ENCODE assay signal across 10 cellular contexts in the genomic region with DNA sequence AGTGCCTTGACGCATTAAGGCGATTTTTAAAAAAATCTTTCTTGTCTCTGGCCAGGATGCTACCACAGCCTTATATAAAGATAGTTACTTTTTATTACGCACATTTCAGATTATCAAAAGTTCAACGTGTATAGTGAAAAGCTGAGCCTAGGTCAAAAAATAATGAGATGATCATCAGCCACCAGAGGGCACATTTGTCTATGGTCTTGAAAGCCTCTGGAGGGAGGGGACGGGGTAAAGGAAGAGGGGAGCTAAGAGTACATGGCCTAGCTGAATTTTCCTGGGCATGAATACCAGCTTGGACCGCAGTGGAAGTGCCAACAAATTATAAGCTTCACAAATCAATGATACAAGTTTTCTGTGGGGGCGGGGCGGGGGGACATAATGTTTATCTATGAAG.
DNase-seq lines count a peak whose midpoint lies in the region; ATAC-seq, FAIRE-seq and TF ChIP-seq lines count a peak whose summit lies in the region.
"Had no signal": no experiment of that assay in that cellular context is flagged by ENCODE, and none has a peak within 500 bp of the region (broad histone marks: within the 10 kb centered on the region; RNA-seq: fewer than 3 reads in every experiment).

No MANE protein-coding gene starts in this region.

- FAIRE-seq in GM19239 (lab: Jason Lieb, UNC), result no peak

- no peaks in the 10 kb centered on the region for H3K36me3 Mint-ChIP-seq in activated T-helper 1 cell treated with anti-CD3 and anti-CD28 coated beads, Interleukin-12 subunit alpha, Interleukin-12 subunit beta, Interleukin-2, Interleukin-4 antibody, amounts not matched to agents 30 ng/mL and 10 ng/mL and 1 ng/mL, durations not matched to agents 14 hours and 24 hours and 36 hours (ENCODE audit: low read depth)

- H3K4me3 ChIP-seq in AG04450 (ENCODE audit: low read depth, low read length), result no peak overlapping the region
- H3K4me3 ChIP-seq in fibroblast of mammary gland (ENCODE audit: control insufficient read depth, low read depth, low read length), result no peak overlapping the region
- H3K4me3 ChIP-seq in aorta (ENCODE audit: low read length in 2 of 2), result no peak overlapping the region

- H3K27ac ChIP-seq in AG04450 (ENCODE audit: low read depth, low read length), result no peak overlapping the region
- H3K27ac ChIP-seq in aorta (ENCODE audit: low read depth in 1 of 2, low read length in 2 of 2), result no peak overlapping the region

- no peak overlapping the region for H3K4me3 Mint-ChIP-seq in activated T-helper 1 cell treated with anti-CD3 and anti-CD28 coated beads, Interleukin-12 subunit alpha, Interleukin-12 subunit beta, Interleukin-2, Interleukin-4 antibody, amounts not matched to agents 30 ng/mL and 10 ng/mL and 1 ng/mL, durations not matched to agents 14 hours and 24 hours and 36 hours

- DNase-seq in AG04450 (ENCODE audit: low read depth, low spot score) (no peak), NCI-H460 (ENCODE audit: extremely low read depth, low read depth) (peak; percentile 2), fibroblast of mammary gland (ENCODE audit: low read depth) (peak; percentile 0), aorta (no peak), T-helper 2 cell (no peak), GM19239 (ENCODE audit: insufficient read length, low spot score) (no peak)
- no peak for DNase-seq in activated T-helper 1 cell treated with anti-CD3 and anti-CD28 coated beads, Interleukin-12 subunit alpha, Interleukin-12 subunit beta, Interleukin-2, Interleukin-4 antibody, amounts not matched to agents 30 ng/mL and 10 ng/mL and 1 ng/mL, durations not matched to agents 14 hours and 24 hours and 36 hours (ENCODE audit: low spot score)
- DNase-seq: DMS79, NCI-H2081 treated with DMSO at 0.1 percent for 48 hours had no signal

- CTCF ChIA-PET in AG04450 (lab: Charles Lee), result interaction anchor here (0.6 to 2.1 kb wide), 6 partner anchors 18 to 466 kb away, joined by 3 to 10 read pairs (median 4); partner anchors contain the start of gene GPR85

- WGBS in aorta, 2 donors, result 89% methylated on average over 8 of the region's 8 CpGs

- H3K9me3 ChIP-seq in AG04450 (ENCODE audit: control insufficient read depth, insufficient read depth, low read length), result no peaks in the 10 kb centered on the region
- H3K9me3 ChIP-seq in aorta (ENCODE audit: control insufficient read depth, low read length), result no peaks in the 10 kb centered on the region

- no peaks in the 10 kb centered on the region for H3K4me1 ChIP-seq in aorta (ENCODE audit: control insufficient read depth in 1 of 2, insufficient read depth in 2 of 2, low read length in 2 of 2)

- H3K9me3 Mint-ChIP-seq in activated T-helper 1 cell treated with anti-CD3 and anti-CD28 coated beads, Interleukin-12 subunit alpha, Interleukin-12 subunit beta, Interleukin-2, Interleukin-4 antibody, amounts not matched to agents 30 ng/mL and 10 ng/mL and 1 ng/mL, durations not matched to agents 14 hours and 24 hours and 36 hours, result no peaks in the 10 kb centered on the region

- peaks cover 6% of the 10 kb centered on the region for H3K27me3 Mint-ChIP-seq in activated T-helper 1 cell treated with anti-CD3 and anti-CD28 coated beads, Interleukin-12 subunit alpha, Interleukin-12 subunit beta, Interleukin-2, Interleukin-4 antibody, amounts not matched to agents 30 ng/mL and 10 ng/mL and 1 ng/mL, durations not matched to agents 14 hours and 24 hours and 36 hours (ENCODE audit: insufficient read depth)

- ATAC-seq in GM18868 (IDR thresholded peaks at IDR 0.05; ENCODE audit: unreplicated experiment), result peak; percentile 65
- ATAC-seq in aorta (ENCODE audit: low FRiP score), result no peak

- H3K27me3 ChIP-seq in AG04450 (ENCODE audit: control insufficient read depth, insufficient read depth, low read length) (no peaks in the 10 kb centered on the region), aorta (ENCODE audit: control insufficient read depth in 1 of 2, insufficient read depth in 2 of 2, low read length in 1 of 2) (no peaks in the 10 kb centered on the region)

- no peak overlapping the region for H3K27ac Mint-ChIP-seq in activated T-helper 1 cell treated with anti-CD3 and anti-CD28 coated beads, Interleukin-12 subunit alpha, Interleukin-12 subunit beta, Interleukin-2, Interleukin-4 antibody, amounts not matched to agents 30 ng/mL and 10 ng/mL and 1 ng/mL, durations not matched to agents 14 hours and 24 hours and 36 hours

- intact Hi-C loops in activated T-helper 1 cell treated with anti-CD3 and anti-CD28 coated beads, Interleukin-12 subunit alpha, Interleukin-12 subunit beta, Interleukin-2, Interleukin-4 antibody, amounts not matched to agents 30 ng/mL and 10 ng/mL and 1 ng/mL, durations not matched to agents 14 hours and 24 hours and 36 hours (cut with micrococcal nuclease), result loop anchor here (1.0 kb wide), 1 partner anchor 17 kb away; no protein-coding TSS in a partner anchor
- intact Hi-C loops in aorta (cut with DNase I), result no loop called here

- POLR2A ChIA-PET in AG04450 (lab: Yijun Ruan, JAX), result no interaction called here

- H3K36me3 ChIP-seq in aorta (ENCODE audit: control insufficient read depth in 1 of 2, insufficient read depth in 2 of 2, low read length in 1 of 2), result no peaks in the 10 kb centered on the region

- TF ChIP-seq CTCF in AG04450 (IDR thresholded peaks at IDR 0.05; ENCODE audit: low read depth, low read length) (peak; percentile 18; the same call in 1 of the 2 replicates), fibroblast of mammary gland (conservative IDR thresholded peaks at IDR 0.05; ENCODE audit: control insufficient read depth, insufficient read depth, low read depth, low read length) (peak; percentile 13)

- H3K4me1 Mint-ChIP-seq in activated T-helper 1 cell treated with anti-CD3 and anti-CD28 coated beads, Interleukin-12 subunit alpha, Interleukin-12 subunit beta, Interleukin-2, Interleukin-4 antibody, amounts not matched to agents 30 ng/mL and 10 ng/mL and 1 ng/mL, durations not matched to agents 14 hours and 24 hours and 36 hours (ENCODE audit: low read depth), result no peaks in the 10 kb centered on the region

Comparison
In these comparisons a context has a peak if more than half of its experiments do, and no peak if none do; other contexts are left out.
1. DNase-seq: peak in NCI-H460 (single experiment) and fibroblast of mammary gland (single experiment); none in AG04450 (single experiment), activated T-helper 1 cell treated with anti-CD3 and anti-CD28 coated beads, Interleukin-12 subunit alpha, Interleukin-12 subunit beta, Interleukin-2, Interleukin-4 antibody, amounts not matched to agents 30 ng/mL and 10 ng/mL and 1 ng/mL, durations not matched to agents 14 hours and 24 hours and 36 hours (single experiment), aorta (0 of 2), T-helper 2 cell (0 of 5) and GM19239 (single experiment).